ENCODE assay signal across 16 cellular contexts in the genomic region with DNA sequence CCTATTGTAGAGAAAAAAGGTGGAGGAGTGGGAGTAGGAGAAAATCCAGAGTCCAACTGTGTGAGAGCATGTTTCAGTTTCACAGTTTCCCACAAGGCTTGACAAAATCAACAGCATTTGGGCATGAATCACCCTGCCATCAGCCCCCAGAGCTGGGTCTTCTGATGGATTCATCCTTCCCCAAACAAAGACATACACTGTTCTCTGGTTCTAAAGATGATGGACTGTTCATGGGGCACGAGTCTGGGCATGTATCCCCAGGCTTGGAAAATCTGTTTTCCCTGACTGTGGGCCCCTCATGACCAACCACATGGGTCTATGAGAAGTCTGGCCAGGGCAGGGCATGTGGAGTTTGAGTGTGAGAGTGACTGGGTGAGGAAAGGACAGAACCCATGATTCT.
"Had no signal": no experiment of that assay in that cellular context is flagged by ENCODE, and none has a peak within 500 bp of the region (broad histone marks: within the 10 kb centered on the region; RNA-seq: fewer than 3 reads in every experiment).

No MANE protein-coding gene starts in this region.

- H3K9me3 ChIP-seq: heart left ventricle, ovary, upper lobe of right lung had no signal

- DNase-seq: activated CD4-positive, alpha-beta T cell treated with anti-CD3 and anti-CD28 coated beads for 36 hours; activated naive CD4-positive, alpha-beta T cell treated with anti-CD3 and anti-CD28 coated beads for 36 hours; brain microvascular endothelial cell; dermis blood vessel endothelial cell; heart left ventricle; mesenchymal stem cell; ovary; stimulated activated CD4-positive, alpha-beta T cell treated with anti-CD3 and anti-CD28 coated beads, Interleukin-4, amount 100 ng/mL, for 1 hour; stimulated activated CD8-positive, alpha-beta memory T cell treated with anti-CD3 and anti-CD28 coated beads, Interleukin-4, amount 100 ng/mL, for 48 hours; stimulated activated naive CD8-positive, alpha-beta T cell treated with anti-CD3 and anti-CD28 coated beads, Interleukin-15, Interleukin-2, amounts not matched to agents 100 U/mL and 50 U/mL, for 24 hours; T-helper 1 cell; upper lobe of right lung; WERI-Rb-1 had no signal

- H3K4me3 ChIP-seq: heart left ventricle, ovary, upper lobe of right lung had no signal

- H3K36me3 ChIP-seq: brain microvascular endothelial cell, heart left ventricle, ovary, upper lobe of right lung, WERI-Rb-1 had no signal

- H3K4me1 Mint-ChIP-seq: activated CD4-positive, alpha-beta T cell treated with anti-CD3 and anti-CD28 coated beads for 36 hours; activated T-helper 17 cell treated with anti-CD3 and anti-CD28 coated beads, Interleukin-2, amount 50 U/mL, for 72 hours had no signal

- H3K4me3 Mint-ChIP-seq: activated CD4-positive, alpha-beta T cell treated with anti-CD3 and anti-CD28 coated beads for 36 hours; activated naive CD4-positive, alpha-beta T cell treated with anti-CD3 and anti-CD28 coated beads for 36 hours; activated T-helper 17 cell treated with anti-CD3 and anti-CD28 coated beads, Interleukin-2, amount 50 U/mL, for 72 hours had no signal

- H3K27me3 ChIP-seq: brain microvascular endothelial cell, heart left ventricle, ovary, upper lobe of right lung had no signal

- H3K4me1 ChIP-seq: heart left ventricle, upper lobe of right lung had no signal

- H3K27ac Mint-ChIP-seq: activated CD4-positive, alpha-beta T cell treated with anti-CD3 and anti-CD28 coated beads for 36 hours; activated naive CD4-positive, alpha-beta T cell treated with anti-CD3 and anti-CD28 coated beads for 36 hours; activated T-helper 17 cell treated with anti-CD3 and anti-CD28 coated beads, Interleukin-2, amount 50 U/mL, for 72 hours had no signal

- H3K27ac ChIP-seq: brain microvascular endothelial cell, heart left ventricle, ovary, upper lobe of right lung, WERI-Rb-1 had no signal

- ATAC-seq: activated CD4-positive, alpha-beta T cell treated with anti-CD3 and anti-CD28 coated beads for 36 hours; activated T-helper 17 cell treated with anti-CD3 and anti-CD28 coated beads, Interleukin-2, amount 50 U/mL, for 72 hours; esophagus mucosa; heart left ventricle; left lobe of liver; stimulated activated naive CD8-positive, alpha-beta T cell treated with anti-CD3 and anti-CD28 coated beads, Interleukin-15, Interleukin-2, amounts not matched to agents 100 U/mL and 50 U/mL, for 24 hours; upper lobe of right lung had no signal
